8 cellular contexts compared by ENCODE assay signal in genomic region chr3:177300039-177300833, GRCh38.
A peak's percentile ranks its signal among the peaks of the same experiment; 100 is the strongest.
DNase-seq lines count a peak whose midpoint lies in the region; ATAC-seq and TF ChIP-seq lines count a peak whose summit lies in the region.

No MANE protein-coding gene starts in this region.

- H3K36me3 ChIP-seq in body of pancreas (replicated peaks in 1 of 2; ENCODE audit: insufficient read depth in 1 of 2, low read depth in 2 of 2), result no peaks in the 10 kb centered on the region
- no peaks in the 10 kb centered on the region for H3K36me3 ChIP-seq in neutrophil

- WGBS in body of pancreas, 2 donors, result 34 to 35% methylated on average over 9 to 12 of the region's 12 CpGs

- intact Hi-C loops in body of pancreas (cut with DNase I), result no loop called here

- H3K27ac ChIP-seq in body of pancreas (peak overlapping the region in 2 of 4 donors; percentile 38 to 39), neutrophil (peak overlapping the region; percentile 42)

- H3K9me3 ChIP-seq in body of pancreas, result no peaks in the 10 kb centered on the region
- H3K9me3 ChIP-seq in neutrophil, result no peaks in the 10 kb centered on the region

- no peaks in the 10 kb centered on the region for H3K27me3 ChIP-seq in body of pancreas
- H3K27me3 ChIP-seq in neutrophil, result no peaks in the 10 kb centered on the region

- no peak for TF ChIP-seq POLR2A in body of pancreas (IDR thresholded peaks at IDR 0.05)

- H3K4me1 ChIP-seq in body of pancreas (peaks cover 15% of the 10 kb centered on the region), neutrophil (ENCODE audit: control insufficient read depth in 1 of 2, insufficient read depth in 1 of 2, low read depth in 1 of 2, low read length in 1 of 2) (peaks cover 6 to 7% of the 10 kb centered on the region in 2 experiments)

- TF ChIP-seq CTCF in AG10803 (conservative IDR thresholded peaks at IDR 0.05; ENCODE audit: low read length) (no peak), body of pancreas (IDR thresholded peaks at IDR 0.05) (no peak), neutrophil (IDR thresholded peaks at IDR 0.05) (no peak)

- DNase-seq in AG10803 (ENCODE audit: low read depth) (peak; percentile 8), body of pancreas (peak in 3 of 4 donors; percentile 36 to 53 (median 47)), NCI-H524 treated with DMSO at 0.1 percent for 48 hours (lab: John Stamatoyannopoulos, UW) (no peak), activated gamma-delta T cell (lab: John Stamatoyannopoulos, UW) (no peak), NCI-H748 treated with DMSO at 0.1 percent for 48 hours (lab: John Stamatoyannopoulos, UW) (no peak)

- ATAC-seq in GM19372 (IDR thresholded peaks at IDR 0.05; ENCODE audit: low read depth, unreplicated experiment) (peak; percentile 67), HG03571 (IDR thresholded peaks at IDR 0.05; ENCODE audit: unreplicated experiment) (peak; percentile 96), body of pancreas (peak; percentile 66)

- H3K4me3 ChIP-seq in AG10803 (ENCODE audit: low read length) (no peak overlapping the region), body of pancreas (no peak overlapping the region), neutrophil (ENCODE audit: low read depth in 1 of 2, low read length in 1 of 2) (no peak overlapping the region)

Comparison
In these comparisons a context has a peak if more than half of its experiments do, and no peak if none do; other contexts are left out.
1. DNase-seq: peak in AG10803 (single experiment) and body of pancreas (3 of 4); none in NCI-H524 treated with DMSO at 0.1 percent for 48 hours (single experiment), activated gamma-delta T cell (single experiment) and NCI-H748 treated with DMSO at 0.1 percent for 48 hours (single experiment).
2. Peak in every context shown above with its lines, with median percentiles within 50 percentile points of each other: ATAC-seq.